In genomic region chr10:3548096-3548495, GRCh38 we compare ENCODE assay signal across 20 cellular contexts.
"Had no signal": no experiment of that assay in that cellular context is flagged by ENCODE, and none has a peak within 500 bp of the region (broad histone marks: within the 10 kb centered on the region; RNA-seq: fewer than 3 reads in every experiment).

No MANE protein-coding gene starts in this region.

- H2AFZ ChIP-seq: hepatocyte, neural progenitor cell, parathyroid adenoma had no signal

- DNase-seq: activated CD4-positive, alpha-beta T cell treated with anti-CD3 and anti-CD28 coated beads, Interleukin-2, amount 10 ng/mL, durations not matched to agents 24 days and 14 days; activated CD8-positive, alpha-beta memory T cell treated with anti-CD3 and anti-CD28 coated beads, Interleukin-2, amount 50 U/mL, for 4 hours; activated CD8-positive, alpha-beta T cell treated with anti-CD3 and anti-CD28 coated beads, Interleukin-2, amount 10 ng/mL, durations not matched to agents 7 days and 5 days; activated gamma-delta T cell treated with Interleukin-2 at 50 U/mL for 16 hours; activated T-cell treated with anti-CD3 and anti-CD28 coated beads, Interleukin-2, amount 50 U/mL, for 72 hours; esophagus squamous epithelium; naive B cell; stimulated activated CD4-positive, alpha-beta T cell treated with anti-CD3 and anti-CD28 coated beads, Interleukin-2, amount 100 ng/mL, for 48 hours; stimulated activated naive B cell treated with anti-CD40 and anti-IgM and Interleukin-4, amounts not matched to agents 10 μg/mL and 1 μg/mL and 100 μg/mL, for 72 hours; substantia nigra; upper lobe of left lung had no signal

- H3K27ac Mint-ChIP-seq: activated CD4-positive, alpha-beta T cell treated with anti-CD3 and anti-CD28 coated beads, Interleukin-2, amount 10 ng/mL, durations not matched to agents 24 days and 14 days; activated CD8-positive, alpha-beta T cell treated with anti-CD3 and anti-CD28 coated beads, Interleukin-2, amount 10 ng/mL, durations not matched to agents 7 days and 5 days; activated naive CD8-positive, alpha-beta T cell; activated T-cell treated with anti-CD3 and anti-CD28 coated beads, Interleukin-2, amount 50 U/mL, for 72 hours; neural progenitor cell; stimulated activated naive B cell treated with anti-CD40 and anti-IgM and Interleukin-4, amounts not matched to agents 10 μg/mL and 1 μg/mL and 100 μg/mL, for 72 hours; T-helper 1 cell treated with Interleukin-12 subunit alpha and Interleukin-12 subunit beta and Interleukin-4 antibody, amounts not matched to agents 30 μg/mL and 1 μg/mL, for 36 hours had no signal

- H3K4me2 ChIP-seq: hepatocyte, neural progenitor cell had no signal

- H3K4me3 ChIP-seq: esophagus squamous epithelium, hepatocyte, neural progenitor cell, upper lobe of left lung had no signal

- ATAC-seq: activated CD8-positive, alpha-beta T cell treated with anti-CD3 and anti-CD28 coated beads, Interleukin-2, amount 10 ng/mL, durations not matched to agents 7 days and 5 days; activated T-cell treated with anti-CD3 and anti-CD28 coated beads, Interleukin-2, amount 50 U/mL, for 72 hours; left lobe of liver; stimulated activated naive B cell treated with anti-CD40 and anti-IgM and Interleukin-4, amounts not matched to agents 10 μg/mL and 1 μg/mL and 100 μg/mL, for 72 hours had no signal

- H3K36me3 ChIP-seq: esophagus squamous epithelium, neural progenitor cell, upper lobe of left lung had no signal

- H3K4me3 Mint-ChIP-seq: activated CD4-positive, alpha-beta T cell treated with anti-CD3 and anti-CD28 coated beads, Interleukin-2, amount 10 ng/mL, durations not matched to agents 24 days and 14 days; activated CD8-positive, alpha-beta T cell treated with anti-CD3 and anti-CD28 coated beads, Interleukin-2, amount 10 ng/mL, durations not matched to agents 7 days and 5 days; activated naive CD8-positive, alpha-beta T cell; activated T-cell treated with anti-CD3 and anti-CD28 coated beads, Interleukin-2, amount 50 U/mL, for 72 hours; naive B cell; neural progenitor cell; stimulated activated naive B cell treated with anti-CD40 and anti-IgM and Interleukin-4, amounts not matched to agents 10 μg/mL and 1 μg/mL and 100 μg/mL, for 72 hours; T-helper 1 cell treated with Interleukin-12 subunit alpha and Interleukin-12 subunit beta and Interleukin-4 antibody, amounts not matched to agents 30 μg/mL and 1 μg/mL, for 36 hours had no signal

- H3K79me2 ChIP-seq: hepatocyte, parathyroid adenoma had no signal

- H3K27ac ChIP-seq: hepatocyte, neural progenitor cell, parathyroid adenoma, upper lobe of left lung had no signal

- H3K4me1 ChIP-seq: neural progenitor cell, parathyroid adenoma, upper lobe of left lung had no signal

- FAIRE-seq: bronchial epithelial cell, colon, keratinocyte had no signal

- H3K9ac ChIP-seq: neural progenitor cell, parathyroid adenoma had no signal

- H3K9me3 ChIP-seq: esophagus squamous epithelium, upper lobe of left lung had no signal

- H3K4me1 Mint-ChIP-seq: activated CD4-positive, alpha-beta T cell treated with anti-CD3 and anti-CD28 coated beads, Interleukin-2, amount 10 ng/mL, durations not matched to agents 24 days and 14 days; neural progenitor cell had no signal

- H3K36me3 Mint-ChIP-seq: activated naive CD8-positive, alpha-beta T cell; naive B cell; neural progenitor cell; stimulated activated naive B cell treated with anti-CD40 and anti-IgM and Interleukin-4, amounts not matched to agents 10 μg/mL and 1 μg/mL and 100 μg/mL, for 72 hours had no signal

- H3K27me3 ChIP-seq: esophagus squamous epithelium, hepatocyte, neural progenitor cell, upper lobe of left lung had no signal

- H3K27me3 Mint-ChIP-seq: activated naive CD8-positive, alpha-beta T cell had no signal
